Comparison of ENCODE assay signal across 1 cellular context in genomic region chr19:1313695-1314613, GRCh38.
TF ChIP-seq lines count a peak whose summit lies in the region.

No MANE protein-coding gene starts in this region.

TF ChIP-seq in A549, 52 proteins besides CTCF, POLR2A, EP300 and RAD21:
- no peak for TF ChIP-seq MAFK (IDR thresholded peaks at IDR 0.05; ENCODE audit: partially characterized antibody)
- no peak for TF ChIP-seq FOSB (CRISPR knock-in tag; IDR thresholded peaks at IDR 0.05)
- TF ChIP-seq CBX2 (IDR thresholded peaks at IDR 0.05; ENCODE audit: borderline replicate concordance, low read depth), result no peak
- no peak for TF ChIP-seq FOXS1 (CRISPR knock-in tag; IDR thresholded peaks at IDR 0.05)
- TF ChIP-seq GATA3 (IDR thresholded peaks at IDR 0.05; ENCODE audit: borderline replicate concordance), result no peak
- TF ChIP-seq, protein P1, sequence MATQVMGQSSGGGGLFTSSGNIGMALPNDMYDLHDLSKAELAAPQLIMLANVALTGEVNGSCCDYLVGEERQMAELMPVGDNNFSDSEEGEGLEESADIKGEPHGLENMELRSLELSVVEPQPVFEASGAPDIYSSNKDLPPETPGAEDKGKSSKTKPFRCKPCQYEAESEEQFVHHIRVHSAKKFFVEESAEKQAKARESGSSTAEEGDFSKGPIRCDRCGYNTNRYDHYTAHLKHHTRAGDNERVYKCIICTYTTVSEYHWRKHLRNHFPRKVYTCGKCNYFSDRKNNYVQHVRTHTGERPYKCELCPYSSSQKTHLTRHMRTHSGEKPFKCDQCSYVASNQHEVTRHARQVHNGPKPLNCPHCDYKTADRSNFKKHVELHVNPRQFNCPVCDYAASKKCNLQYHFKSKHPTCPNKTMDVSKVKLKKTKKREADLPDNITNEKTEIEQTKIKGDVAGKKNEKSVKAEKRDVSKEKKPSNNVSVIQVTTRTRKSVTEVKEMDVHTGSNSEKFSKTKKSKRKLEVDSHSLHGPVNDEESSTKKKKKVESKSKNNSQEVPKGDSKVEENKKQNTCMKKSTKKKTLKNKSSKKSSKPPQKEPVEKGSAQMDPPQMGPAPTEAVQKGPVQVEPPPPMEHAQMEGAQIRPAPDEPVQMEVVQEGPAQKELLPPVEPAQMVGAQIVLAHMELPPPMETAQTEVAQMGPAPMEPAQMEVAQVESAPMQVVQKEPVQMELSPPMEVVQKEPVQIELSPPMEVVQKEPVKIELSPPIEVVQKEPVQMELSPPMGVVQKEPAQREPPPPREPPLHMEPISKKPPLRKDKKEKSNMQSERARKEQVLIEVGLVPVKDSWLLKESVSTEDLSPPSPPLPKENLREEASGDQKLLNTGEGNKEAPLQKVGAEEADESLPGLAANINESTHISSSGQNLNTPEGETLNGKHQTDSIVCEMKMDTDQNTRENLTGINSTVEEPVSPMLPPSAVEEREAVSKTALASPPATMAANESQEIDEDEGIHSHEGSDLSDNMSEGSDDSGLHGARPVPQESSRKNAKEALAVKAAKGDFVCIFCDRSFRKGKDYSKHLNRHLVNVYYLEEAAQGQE (IDR thresholded peaks at IDR 0.05), result no peak
- no peak for TF ChIP-seq RARB (CRISPR knock-in tag; IDR thresholded peaks at IDR 0.05)
- TF ChIP-seq RCOR1 (IDR thresholded peaks at IDR 0.05; ENCODE audit: low read depth, low read length), result no peak
- TF ChIP-seq EHMT2 (IDR thresholded peaks at IDR 0.05; ENCODE audit: low read depth), result no peak
- no peak for TF ChIP-seq BCL3 (IDR thresholded peaks at IDR 0.05)
- TF ChIP-seq CHD2 (IDR thresholded peaks at IDR 0.05; ENCODE audit: low read length, partially characterized antibody), result no peak
- no peak for TF ChIP-seq PHF8 (IDR thresholded peaks at IDR 0.05; ENCODE audit: borderline replicate concordance, low read depth)
- TF ChIP-seq HOXB13 (CRISPR knock-in tag; IDR thresholded peaks at IDR 0.05; ENCODE audit: low read depth), result no peak
- TF ChIP-seq, protein P2, sequence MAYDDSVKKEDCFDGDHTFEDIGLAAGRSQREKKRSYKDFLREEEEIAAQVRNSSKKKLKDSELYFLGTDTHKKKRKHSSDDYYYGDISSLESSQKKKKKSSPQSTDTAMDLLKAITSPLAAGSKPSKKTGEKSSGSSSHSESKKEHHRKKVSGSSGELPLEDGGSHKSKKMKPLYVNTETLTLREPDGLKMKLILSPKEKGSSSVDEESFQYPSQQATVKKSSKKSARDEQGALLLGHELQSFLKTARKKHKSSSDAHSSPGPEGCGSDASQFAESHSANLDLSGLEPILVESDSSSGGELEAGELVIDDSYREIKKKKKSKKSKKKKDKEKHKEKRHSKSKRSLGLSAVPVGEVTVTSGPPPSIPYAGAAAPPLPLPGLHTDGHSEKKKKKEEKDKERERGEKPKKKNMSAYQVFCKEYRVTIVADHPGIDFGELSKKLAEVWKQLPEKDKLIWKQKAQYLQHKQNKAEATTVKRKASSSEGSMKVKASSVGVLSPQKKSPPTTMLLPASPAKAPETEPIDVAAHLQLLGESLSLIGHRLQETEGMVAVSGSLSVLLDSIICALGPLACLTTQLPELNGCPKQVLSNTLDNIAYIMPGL (CRISPR knock-in tag; IDR thresholded peaks at IDR 0.05; ENCODE audit: borderline replicate concordance), result no peak
